1 cellular context compared by ENCODE assay signal in genomic region chr20:25195014-25195961, GRCh38.
TF ChIP-seq lines count a peak whose summit lies in the region.

TSS of gene ENTPD6 (plus strand) at chr20:25195712. CDS start at chr20:25206537, 10,825 bp downstream.

TF ChIP-seq in HepG2, 621 proteins besides CTCF, POLR2A, EP300 and RAD21 (continued from another document and continues in another):
- no peak; the same call in 1 of the 2 replicates for TF ChIP-seq HNF1A (IDR thresholded peaks at IDR 0.05; ENCODE audit: low read depth)
- TF ChIP-seq HNF1A (CRISPR knock-in tag; IDR thresholded peaks at IDR 0.05; ENCODE audit: borderline replicate concordance) = peak; percentile 86
- peak; percentile 87 for TF ChIP-seq CREB1 (IDR thresholded peaks at IDR 0.05)
- peak; percentile 84 for TF ChIP-seq CREB1 (CRISPR knock-in tag; IDR thresholded peaks at IDR 0.05)
- TF ChIP-seq MAFK (conservative IDR thresholded peaks at IDR 0.05 in 1 of 2, IDR thresholded peaks at IDR 0.05 in 1 of 2; ENCODE audit: low read length in 2 of 2) = 0 out of 4 replicates have a peak, but pooled peaks of 1 of the 2 experiments have one; percentile 8
- peak; percentile 61 for TF ChIP-seq ZNF232 (CRISPR knock-in tag; IDR thresholded peaks at IDR 0.05; ENCODE audit: borderline replicate concordance)
- no peak for TF ChIP-seq MAFG (CRISPR knock-in tag; IDR thresholded peaks at IDR 0.05)
- TF ChIP-seq BCLAF1 (IDR thresholded peaks at IDR 0.05) = no peak
- TF ChIP-seq KLF13 (CRISPR knock-in tag; IDR thresholded peaks at IDR 0.05) = no peak
- peak; percentile 78; the same call in 1 of the 2 replicates for TF ChIP-seq TFAP4 (IDR thresholded peaks at IDR 0.05; ENCODE audit: borderline replicate concordance, low read depth)
- TF ChIP-seq KLF11 (CRISPR knock-in tag; IDR thresholded peaks at IDR 0.05) = peak; percentile 56; the same call in 1 of the 2 replicates
- peak; percentile 19 for TF ChIP-seq ZNF776 (CRISPR knock-in tag; IDR thresholded peaks at IDR 0.05)
- TF ChIP-seq, protein P1, sequence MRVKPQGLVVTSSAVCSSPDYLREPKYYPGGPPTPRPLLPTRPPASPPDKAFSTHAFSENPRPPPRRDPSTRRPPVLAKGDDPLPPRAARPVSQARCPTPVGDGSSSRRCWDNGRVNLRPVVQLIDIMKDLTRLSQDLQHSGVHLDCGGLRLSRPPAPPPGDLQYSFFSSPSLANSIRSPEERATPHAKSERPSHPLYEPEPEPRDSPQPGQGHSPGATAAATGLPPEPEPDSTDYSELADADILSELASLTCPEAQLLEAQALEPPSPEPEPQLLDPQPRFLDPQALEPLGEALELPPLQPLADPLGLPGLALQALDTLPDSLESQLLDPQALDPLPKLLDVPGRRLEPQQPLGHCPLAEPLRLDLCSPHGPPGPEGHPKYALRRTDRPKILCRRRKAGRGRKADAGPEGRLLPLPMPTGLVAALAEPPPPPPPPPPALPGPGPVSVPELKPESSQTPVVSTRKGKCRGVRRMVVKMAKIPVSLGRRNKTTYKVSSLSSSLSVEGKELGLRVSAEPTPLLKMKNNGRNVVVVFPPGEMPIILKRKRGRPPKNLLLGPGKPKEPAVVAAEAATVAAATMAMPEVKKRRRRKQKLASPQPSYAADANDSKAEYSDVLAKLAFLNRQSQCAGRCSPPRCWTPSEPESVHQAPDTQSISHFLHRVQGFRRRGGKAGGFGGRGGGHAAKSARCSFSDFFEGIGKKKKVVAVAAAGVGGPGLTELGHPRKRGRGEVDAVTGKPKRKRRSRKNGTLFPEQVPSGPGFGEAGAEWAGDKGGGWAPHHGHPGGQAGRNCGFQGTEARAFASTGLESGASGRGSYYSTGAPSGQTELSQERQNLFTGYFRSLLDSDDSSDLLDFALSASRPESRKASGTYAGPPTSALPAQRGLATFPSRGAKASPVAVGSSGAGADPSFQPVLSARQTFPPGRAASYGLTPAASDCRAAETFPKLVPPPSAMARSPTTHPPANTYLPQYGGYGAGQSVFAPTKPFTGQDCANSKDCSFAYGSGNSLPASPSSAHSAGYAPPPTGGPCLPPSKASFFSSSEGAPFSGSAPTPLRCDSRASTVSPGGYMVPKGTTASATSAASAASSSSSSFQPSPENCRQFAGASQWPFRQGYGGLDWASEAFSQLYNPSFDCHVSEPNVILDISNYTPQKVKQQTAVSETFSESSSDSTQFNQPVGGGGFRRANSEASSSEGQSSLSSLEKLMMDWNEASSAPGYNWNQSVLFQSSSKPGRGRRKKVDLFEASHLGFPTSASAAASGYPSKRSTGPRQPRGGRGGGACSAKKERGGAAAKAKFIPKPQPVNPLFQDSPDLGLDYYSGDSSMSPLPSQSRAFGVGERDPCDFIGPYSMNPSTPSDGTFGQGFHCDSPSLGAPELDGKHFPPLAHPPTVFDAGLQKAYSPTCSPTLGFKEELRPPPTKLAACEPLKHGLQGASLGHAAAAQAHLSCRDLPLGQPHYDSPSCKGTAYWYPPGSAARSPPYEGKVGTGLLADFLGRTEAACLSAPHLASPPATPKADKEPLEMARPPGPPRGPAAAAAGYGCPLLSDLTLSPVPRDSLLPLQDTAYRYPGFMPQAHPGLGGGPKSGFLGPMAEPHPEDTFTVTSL (CRISPR knock-in tag; IDR thresholded peaks at IDR 0.05; ENCODE audit: borderline replicate concordance) = 0 out of 2 replicates have a peak, but pooled peaks have one; percentile 62
- TF ChIP-seq ZSCAN30 (CRISPR knock-in tag; IDR thresholded peaks at IDR 0.05) = peak; percentile 56; the same call in 1 of the 2 replicates
- no peak for TF ChIP-seq MBNL3 (CRISPR knock-in tag; conservative IDR thresholded peaks at IDR 0.05)
- TF ChIP-seq, protein P2, sequence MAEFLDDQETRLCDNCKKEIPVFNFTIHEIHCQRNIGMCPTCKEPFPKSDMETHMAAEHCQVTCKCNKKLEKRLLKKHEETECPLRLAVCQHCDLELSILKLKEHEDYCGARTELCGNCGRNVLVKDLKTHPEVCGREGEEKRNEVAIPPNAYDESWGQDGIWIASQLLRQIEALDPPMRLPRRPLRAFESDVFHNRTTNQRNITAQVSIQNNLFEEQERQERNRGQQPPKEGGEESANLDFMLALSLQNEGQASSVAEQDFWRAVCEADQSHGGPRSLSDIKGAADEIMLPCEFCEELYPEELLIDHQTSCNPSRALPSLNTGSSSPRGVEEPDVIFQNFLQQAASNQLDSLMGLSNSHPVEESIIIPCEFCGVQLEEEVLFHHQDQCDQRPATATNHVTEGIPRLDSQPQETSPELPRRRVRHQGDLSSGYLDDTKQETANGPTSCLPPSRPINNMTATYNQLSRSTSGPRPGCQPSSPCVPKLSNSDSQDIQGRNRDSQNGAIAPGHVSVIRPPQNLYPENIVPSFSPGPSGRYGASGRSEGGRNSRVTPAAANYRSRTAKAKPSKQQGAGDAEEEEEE (CRISPR knock-in tag; IDR thresholded peaks at IDR 0.05; ENCODE audit: borderline replicate concordance) = peak; percentile 64; the same call in 1 of the 2 replicates
- peak; percentile 98 for TF ChIP-seq MAX (IDR thresholded peaks at IDR 0.05)
- no peak; the same call in 1 of the 2 replicates for TF ChIP-seq KDM4B (CRISPR knock-in tag; IDR thresholded peaks at IDR 0.05)
- TF ChIP-seq, protein P3, sequence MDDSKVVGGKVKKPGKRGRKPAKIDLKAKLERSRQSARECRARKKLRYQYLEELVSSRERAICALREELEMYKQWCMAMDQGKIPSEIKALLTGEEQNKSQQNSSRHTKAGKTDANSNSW (CRISPR knock-in tag; IDR thresholded peaks at IDR 0.05; ENCODE audit: borderline replicate concordance) = no peak
- TF ChIP-seq, protein P4, sequence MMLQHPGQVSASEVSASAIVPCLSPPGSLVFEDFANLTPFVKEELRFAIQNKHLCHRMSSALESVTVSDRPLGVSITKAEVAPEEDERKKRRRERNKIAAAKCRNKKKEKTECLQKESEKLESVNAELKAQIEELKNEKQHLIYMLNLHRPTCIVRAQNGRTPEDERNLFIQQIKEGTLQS (CRISPR knock-in tag; IDR thresholded peaks at IDR 0.05) = no peak; the same call in 1 of the 2 replicates
- peak; percentile 96 for TF ChIP-seq ZBTB7A (CRISPR knock-in tag; IDR thresholded peaks at IDR 0.05)
- peak; percentile 24; the same call in 1 of the 2 replicates for TF ChIP-seq TBX3 (IDR thresholded peaks at IDR 0.05; ENCODE audit: borderline replicate concordance)
- TF ChIP-seq ZBTB43 (CRISPR knock-in tag; conservative IDR thresholded peaks at IDR 0.05) = peak; percentile 16; the same call in 1 of the 2 replicates
- TF ChIP-seq SIN3B (IDR thresholded peaks at IDR 0.05; ENCODE audit: low read length) = no peak
- 0 out of 2 replicates have a peak, but pooled peaks have one; percentile 44 for TF ChIP-seq ZNF121 (CRISPR knock-in tag; IDR thresholded peaks at IDR 0.05)
- TF ChIP-seq, protein P5, sequence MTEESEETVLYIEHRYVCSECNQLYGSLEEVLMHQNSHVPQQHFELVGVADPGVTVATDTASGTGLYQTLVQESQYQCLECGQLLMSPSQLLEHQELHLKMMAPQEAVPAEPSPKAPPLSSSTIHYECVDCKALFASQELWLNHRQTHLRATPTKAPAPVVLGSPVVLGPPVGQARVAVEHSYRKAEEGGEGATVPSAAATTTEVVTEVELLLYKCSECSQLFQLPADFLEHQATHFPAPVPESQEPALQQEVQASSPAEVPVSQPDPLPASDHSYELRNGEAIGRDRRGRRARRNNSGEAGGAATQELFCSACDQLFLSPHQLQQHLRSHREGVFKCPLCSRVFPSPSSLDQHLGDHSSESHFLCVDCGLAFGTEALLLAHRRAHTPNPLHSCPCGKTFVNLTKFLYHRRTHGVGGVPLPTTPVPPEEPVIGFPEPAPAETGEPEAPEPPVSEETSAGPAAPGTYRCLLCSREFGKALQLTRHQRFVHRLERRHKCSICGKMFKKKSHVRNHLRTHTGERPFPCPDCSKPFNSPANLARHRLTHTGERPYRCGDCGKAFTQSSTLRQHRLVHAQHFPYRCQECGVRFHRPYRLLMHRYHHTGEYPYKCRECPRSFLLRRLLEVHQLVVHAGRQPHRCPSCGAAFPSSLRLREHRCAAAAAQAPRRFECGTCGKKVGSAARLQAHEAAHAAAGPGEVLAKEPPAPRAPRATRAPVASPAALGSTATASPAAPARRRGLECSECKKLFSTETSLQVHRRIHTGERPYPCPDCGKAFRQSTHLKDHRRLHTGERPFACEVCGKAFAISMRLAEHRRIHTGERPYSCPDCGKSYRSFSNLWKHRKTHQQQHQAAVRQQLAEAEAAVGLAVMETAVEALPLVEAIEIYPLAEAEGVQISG (CRISPR knock-in tag; IDR thresholded peaks at IDR 0.05) = peak; percentile 63
- TF ChIP-seq ZNF468 (CRISPR knock-in tag; IDR thresholded peaks at IDR 0.05) = peak; percentile 75; the same call in 1 of the 2 replicates
- no peak for TF ChIP-seq KAT2B (IDR thresholded peaks at IDR 0.05; ENCODE audit: borderline replicate concordance, low read depth, low read length)
- peak; percentile 66 for TF ChIP-seq ZBTB20 (CRISPR knock-in tag; IDR thresholded peaks at IDR 0.05; ENCODE audit: borderline replicate concordance, low read depth)
- peak; percentile 63; the same call in 1 of the 2 replicates for TF ChIP-seq ATF5 (CRISPR knock-in tag; IDR thresholded peaks at IDR 0.05; ENCODE audit: low read depth)
- TF ChIP-seq ZNF33A (CRISPR knock-in tag; IDR thresholded peaks at IDR 0.05; ENCODE audit: borderline replicate concordance) = peak; percentile 90; the same call in 1 of the 2 replicates
- TF ChIP-seq KDM3A (CRISPR knock-in tag; IDR thresholded peaks at IDR 0.05; ENCODE audit: low read depth) = peak; percentile 53; the same call in 1 of the 2 replicates
- no peak for TF ChIP-seq ZNF383 (CRISPR knock-in tag; IDR thresholded peaks at IDR 0.05; ENCODE audit: borderline replicate concordance)
- peak; percentile 60; the same call in 1 of the 2 replicates for TF ChIP-seq NR2C2 (CRISPR knock-in tag; IDR thresholded peaks at IDR 0.05; ENCODE audit: borderline replicate concordance)
- TF ChIP-seq HHEX (CRISPR knock-in tag; IDR thresholded peaks at IDR 0.05) = no peak
- no peak for TF ChIP-seq MLLT10 (CRISPR knock-in tag; IDR thresholded peaks at IDR 0.05)
- peak; percentile 77 for TF ChIP-seq ZNF563 (CRISPR knock-in tag; IDR thresholded peaks at IDR 0.05)
